8 cellular contexts compared by ENCODE assay signal in the genomic region with DNA sequence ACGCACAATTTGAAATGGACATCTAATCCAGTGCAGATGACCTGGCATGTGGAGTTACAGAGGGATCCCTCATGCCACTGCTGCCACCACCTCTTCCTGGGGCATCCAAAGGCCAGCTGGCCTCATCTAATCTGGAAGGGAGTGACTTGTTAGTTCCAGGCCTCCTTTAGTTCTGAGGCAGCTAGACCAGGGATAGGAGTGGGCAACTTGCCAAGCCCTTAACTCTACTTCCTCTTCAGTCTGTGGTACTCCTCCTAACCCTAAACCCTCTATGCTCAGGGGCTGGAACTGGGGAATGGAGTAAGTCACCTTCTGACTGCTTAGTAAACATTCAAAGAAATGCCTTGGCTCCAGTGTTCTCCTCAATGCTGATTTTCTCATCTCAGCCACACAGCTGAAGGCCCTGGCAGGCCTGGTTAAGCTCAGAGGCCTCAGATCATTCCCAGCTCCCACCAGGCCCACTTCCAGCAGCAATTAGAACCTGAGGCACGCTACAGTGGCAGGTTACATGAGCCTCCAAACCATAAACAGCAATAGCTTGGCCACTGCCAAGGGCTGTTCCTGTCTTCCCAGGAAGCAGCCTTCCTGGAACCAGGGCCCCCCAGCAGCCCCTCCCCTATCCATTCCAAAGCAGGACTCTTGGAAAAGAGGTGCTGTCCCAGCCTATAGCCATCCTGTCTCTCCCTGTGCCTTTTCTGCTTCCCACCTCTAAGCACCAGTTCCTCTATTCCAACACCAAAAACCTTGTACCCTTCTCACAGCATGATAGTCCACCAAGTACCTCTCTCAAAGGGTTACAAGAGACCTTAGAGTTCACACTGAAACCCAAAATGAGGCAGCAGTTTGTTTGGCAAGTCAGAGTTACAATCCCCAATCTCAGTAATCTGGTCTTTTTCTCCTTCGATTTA. TPM values are rescaled to one million over a fixed set of nuclear protein-coding genes. Genes with fewer than 3 reads are reported as not detected.
DNase-seq lines count a peak whose midpoint lies in the region; ATAC-seq and TF ChIP-seq lines count a peak whose summit lies in the region.

No MANE protein-coding gene starts in this region.

- H3K23ac ChIP-seq in IMR-90 (ENCODE audit: low read depth, low read length): no peak overlapping the region

- H3K4me3 ChIP-seq in IMR-90 (ENCODE audit: insufficient read depth, low read depth, low read length) (no peak overlapping the region), iPS-20b (ENCODE audit: low read length) (no peak overlapping the region)

- no peaks in the 10 kb centered on the region for H3K27me3 Mint-ChIP-seq in activated naive CD8-positive, alpha-beta T cell
- H3K27me3 Mint-ChIP-seq in stimulated activated naive CD8-positive, alpha-beta T cell treated with anti-CD3 and anti-CD28 coated beads, Interleukin-15, amount 100 ng/mL, for 72 hours: no peaks in the 10 kb centered on the region

- TF ChIP-seq POLR2A in IMR-90 (IDR thresholded peaks at IDR 0.05; ENCODE audit: low read depth, low read length): no peak

- H2BK20ac ChIP-seq in IMR-90 (ENCODE audit: low read depth, low read length): no peak overlapping the region

- no peak overlapping the region for H2AFZ ChIP-seq in IMR-90 (replicated peaks; ENCODE audit: low read length, poor library complexity)

- in situ Hi-C loops in IMR-90 (cut with MboI; ENCODE audit: low sequenced_read_pairs): no loop called here

- peaks cover 18% of the 10 kb centered on the region for H3K4me1 ChIP-seq in IMR-90 (ENCODE audit: control insufficient read depth, insufficient read depth, low read length)
- H3K4me1 ChIP-seq in iPS-20b (ENCODE audit: insufficient read depth, low read length): peaks cover 16% of the 10 kb centered on the region
- peaks cover 6% of the 10 kb centered on the region for H3K4me1 ChIP-seq in foreskin keratinocyte

- no peaks in the 10 kb centered on the region for H3K9me3 Mint-ChIP-seq in activated naive CD8-positive, alpha-beta T cell (ENCODE audit: low read depth)
- no peaks in the 10 kb centered on the region for H3K9me3 Mint-ChIP-seq in stimulated activated naive CD8-positive, alpha-beta T cell treated with anti-CD3 and anti-CD28 coated beads, Interleukin-15, amount 100 ng/mL, for 72 hours

- H2BK15ac ChIP-seq in IMR-90 (ENCODE audit: low read depth, low read length): no peak overlapping the region

- no peak overlapping the region for H2BK5ac ChIP-seq in IMR-90 (ENCODE audit: low read depth, low read length, poor library complexity, severe bottlenecking)

- no peak overlapping the region for H3K27ac ChIP-seq in IMR-90 (ENCODE audit: insufficient read depth, low read length)
- no peak overlapping the region for H3K27ac ChIP-seq in iPS-20b (ENCODE audit: low read length)
- no peak overlapping the region for H3K27ac ChIP-seq in foreskin keratinocyte

- H3K27me3 ChIP-seq in IMR-90 (ENCODE audit: control insufficient read depth, insufficient read depth, low read length) (no peaks in the 10 kb centered on the region), iPS-20b (ENCODE audit: insufficient read depth, low read length) (no peaks in the 10 kb centered on the region), foreskin keratinocyte (no peaks in the 10 kb centered on the region)

- peaks cover 6% of the 10 kb centered on the region for H3K36me3 Mint-ChIP-seq in activated naive CD8-positive, alpha-beta T cell

- no peak overlapping the region for H3K4me2 ChIP-seq in IMR-90 (ENCODE audit: low read depth, low read length)

- no peak overlapping the region for H4K5ac ChIP-seq in IMR-90 (ENCODE audit: low read depth, low read length)

- dilution Hi-C loops in IMR-90 (cut with HindIII; ENCODE audit: low sequenced_read_pairs, unreplicated experiment): no loop called here

- no peak overlapping the region for H3K4ac ChIP-seq in IMR-90 (ENCODE audit: low read depth, low read length)

- DNase-seq in AG09319 (ENCODE audit: extremely low read depth, low read depth): peak; percentile 57
- DNase-seq in IMR-90: peak; percentile 41
- DNase-seq in stimulated activated naive CD8-positive, alpha-beta T cell treated with anti-CD3 and anti-CD28 coated beads, Interleukin-15, amount 100 ng/mL, for 72 hours: no peak
- DNase-seq in NK-92 treated with Interleukin-12 subunit alpha and Interleukin-12 subunit beta, amount 100 ng/mL, for 24 hours (lab: John Stamatoyannopoulos, UW): no peak
- no peak for DNase-seq in foreskin keratinocyte
- no peak for DNase-seq in DMS79 treated with DMSO at 0.1 percent for 48 hours (lab: John Stamatoyannopoulos, UW)

- peaks cover 57% of the 10 kb centered on the region for H3K4me1 Mint-ChIP-seq in activated naive CD8-positive, alpha-beta T cell (ENCODE audit: low read depth)
- peaks cover 71% of the 10 kb centered on the region for H3K4me1 Mint-ChIP-seq in stimulated activated naive CD8-positive, alpha-beta T cell treated with anti-CD3 and anti-CD28 coated beads, Interleukin-15, amount 100 ng/mL, for 72 hours

- H3K9me3 ChIP-seq in IMR-90 (ENCODE audit: control insufficient read depth, insufficient read depth, low read length): no peaks in the 10 kb centered on the region
- no peaks in the 10 kb centered on the region for H3K9me3 ChIP-seq in iPS-20b (ENCODE audit: insufficient read depth, low read depth, low read length)

- intact Hi-C loops in IMR-90 (cut with micrococcal nuclease): no loop called here

- 0 out of 2 replicates have a peak, but pooled peaks cover 3% of the 10 kb centered on the region for H3K9me1 ChIP-seq in IMR-90 (ENCODE audit: insufficient read depth, low read length)

- H4K20me1 ChIP-seq in IMR-90 (ENCODE audit: insufficient read depth, low read length): peaks cover 38% of the 10 kb centered on the region

- no CpG with 5 or more reads among the region's 3 CpGs for WGBS in IMR-90 (ENCODE audit: extremely low coverage in 2 of 2, insufficient read length in 1 of 2), 2 experiments

- CTCF ChIA-PET in IMR-90 (lab: Yijun Ruan, JAX): interaction anchor here (0.8 kb wide), 2 partner anchors 38 to 97 kb away, joined by 3 read pairs; no protein-coding TSS in a partner anchor

- peaks cover 32% of the 10 kb centered on the region for H3K36me3 ChIP-seq in IMR-90 (ENCODE audit: control insufficient read depth, insufficient read depth, low read length)
- peaks cover 63% of the 10 kb centered on the region for H3K36me3 ChIP-seq in iPS-20b (ENCODE audit: insufficient read depth, low read depth, low read length)

- H2AK5ac ChIP-seq in IMR-90 (ENCODE audit: low read depth, low read length): peak overlapping the region; percentile 20; the same call in 1 of the 2 replicates

- H3K79me1 ChIP-seq in IMR-90 (ENCODE audit: low read depth in 1 of 2, low read length in 2 of 2): peaks cover 12 to 70% of the 10 kb centered on the region in 2 experiments; a peak in 3 of 4 replicates

- no peak for TF ChIP-seq RAD21 in IMR-90 (IDR thresholded peaks at IDR 0.05; ENCODE audit: low read length)

- no TSS peak for BruUV-seq in IMR-90 (replicated peaks; lab: Mats Ljungman, UMichigan)

- peak overlapping the region; percentile 97 for H3K27ac Mint-ChIP-seq in activated naive CD8-positive, alpha-beta T cell
- H3K27ac Mint-ChIP-seq in stimulated activated naive CD8-positive, alpha-beta T cell treated with anti-CD3 and anti-CD28 coated beads, Interleukin-15, amount 100 ng/mL, for 72 hours: peak overlapping the region; percentile 29 to 34

- TF ChIP-seq CTCF in AG09319 (IDR thresholded peaks at IDR 0.05; ENCODE audit: low read depth, low read length) (no peak), IMR-90 (conservative IDR thresholded peaks at IDR 0.05; ENCODE audit: low read depth, low read length) (no peak), foreskin keratinocyte (conservative IDR thresholded peaks at IDR 0.05) (no peak)

- no peak overlapping the region for H3K18ac ChIP-seq in IMR-90 (ENCODE audit: low read depth, low read length)

- H4K91ac ChIP-seq in IMR-90 (ENCODE audit: insufficient read depth, low read depth, low read length): no peak overlapping the region

- no peak overlapping the region for H4K8ac ChIP-seq in IMR-90 (ENCODE audit: low read depth in 2 of 2, low read length in 2 of 2)

- H3K4me3 Mint-ChIP-seq in activated naive CD8-positive, alpha-beta T cell: peak overlapping the region; percentile 90
- H3K4me3 Mint-ChIP-seq in stimulated activated naive CD8-positive, alpha-beta T cell treated with anti-CD3 and anti-CD28 coated beads, Interleukin-15, amount 100 ng/mL, for 72 hours: peak overlapping the region; percentile 63 to 94

- H2BK120ac ChIP-seq in IMR-90 (ENCODE audit: low read depth, low read length): no peak overlapping the region

- no peak overlapping the region for H2AK9ac ChIP-seq in IMR-90 (replicated peaks; ENCODE audit: low read depth, low read length, poor library complexity)

- POLR2A ChIA-PET in IMR-90 (lab: Charles Lee; ENCODE audit: unreplicated experiment): no interaction called here

- no peak for ATAC-seq in IMR-90 (ENCODE audit: low read depth)
- ATAC-seq in stimulated activated naive CD8-positive, alpha-beta T cell treated with anti-CD3 and anti-CD28 coated beads, Interleukin-15, amount 100 ng/mL, for 72 hours: no peak
- ATAC-seq in foreskin keratinocyte: no peak

- no peak overlapping the region for H3K9ac ChIP-seq in IMR-90 (ENCODE audit: low read depth, low read length)
- H3K9ac ChIP-seq in iPS-20b (ENCODE audit: low read depth, low read length): 0 out of 2 replicates have a peak overlapping the region, but pooled peaks have one; percentile 75

- no peak overlapping the region for H3K56ac ChIP-seq in IMR-90 (ENCODE audit: extremely low read depth, insufficient read depth, low read length)

- no peak overlapping the region for H3K14ac ChIP-seq in IMR-90 (replicated peaks; ENCODE audit: low read depth, low read length)

RNA-seq across cellular contexts. Expression of a gene that starts 2.0 kb away (rescaled TPM):
- 0.28 and 0.36 TPM in 2 replicates for total RNA-seq in IMR-90 (2012; rRNA removed)
- polyA plus RNA-seq in IMR-90 (2012; rRNA removed): 1.7 and 2.1 TPM in 2 replicates
- 0.38 and 1.7 TPM in 2 replicates for polyA plus RNA-seq in IMR-90 (2012; cell fraction: cytosol; rRNA removed)
- polyA plus RNA-seq in IMR-90 (2012; cell fraction: nucleus; rRNA removed; ENCODE audit: low replicate concordance): 1.2 and 3.6 TPM in 2 replicates
- total RNA-seq in foreskin keratinocyte: 2.5 and 4.4 TPM in 2 replicates
- polyA plus RNA-seq in foreskin keratinocyte: 10.4 and 11.6 TPM in 2 replicates

RNA-seq across cellular contexts. Expression of a gene that starts 7.8 kb away (rescaled TPM):
- total RNA-seq in IMR-90 (2012; rRNA removed) (52.9 and 53.9 TPM in 2 replicates), foreskin keratinocyte (44.0 and 49.1 TPM in 2 replicates)
- polyA plus RNA-seq in IMR-90 (2012; rRNA removed) (54.8 TPM in 2 replicates), foreskin keratinocyte (66.2 and 74.5 TPM in 2 replicates)
- polyA plus RNA-seq in IMR-90 (2012; cell fraction: cytosol; rRNA removed): 33.8 and 41.7 TPM in 2 replicates
- polyA plus RNA-seq in IMR-90 (2012; cell fraction: nucleus; rRNA removed; ENCODE audit: low replicate concordance): 59.4 and 90.9 TPM in 2 replicates

RNA-seq across cellular contexts. Expression of a gene that starts 14.9 kb away (rescaled TPM):
- total RNA-seq in IMR-90 (2012; rRNA removed) (6.6 and 8.1 TPM in 2 replicates), foreskin keratinocyte (4.1 and 4.4 TPM in 2 replicates)
- polyA plus RNA-seq in IMR-90 (2012; rRNA removed) (21.4 and 23.8 TPM in 2 replicates), foreskin keratinocyte (4.5 and 5.0 TPM in 2 replicates)
- polyA plus RNA-seq in IMR-90 (2012; cell fraction: cytosol; rRNA removed): 13.8 and 13.9 TPM in 2 replicates
- polyA plus RNA-seq in IMR-90 (2012; cell fraction: nucleus; rRNA removed; ENCODE audit: low replicate concordance): 215 and 346 TPM in 2 replicates

RNA-seq across cellular contexts. Expression of a gene that starts 15.1 kb away (rescaled TPM):
- 17.2 and 19.2 TPM in 2 replicates for total RNA-seq in IMR-90 (2012; rRNA removed)
- 66.4 and 69.7 TPM in 2 replicates for polyA plus RNA-seq in IMR-90 (2012; rRNA removed)
- polyA plus RNA-seq in IMR-90 (2012; cell fraction: cytosol; rRNA removed): 47.0 and 70.6 TPM in 2 replicates
- polyA plus RNA-seq in IMR-90 (2012; cell fraction: nucleus; rRNA removed; ENCODE audit: low replicate concordance): 35.4 and 42.1 TPM in 2 replicates
- 36.3 and 36.4 TPM in 2 replicates for total RNA-seq in foreskin keratinocyte
- 45.7 and 46.3 TPM in 2 replicates for polyA plus RNA-seq in foreskin keratinocyte

Comparison
In these comparisons a context has a peak if more than half of its experiments do, and no peak if none do; other contexts are left out.
1. DNase-seq: peak in AG09319 (single experiment) and IMR-90 (single experiment); none in stimulated activated naive CD8-positive, alpha-beta T cell treated with anti-CD3 and anti-CD28 coated beads, Interleukin-15, amount 100 ng/mL, for 72 hours (0 of 2), NK-92 treated with Interleukin-12 subunit alpha and Interleukin-12 subunit beta, amount 100 ng/mL, for 24 hours (single experiment), foreskin keratinocyte (0 of 2) and DMS79 treated with DMSO at 0.1 percent for 48 hours (single experiment).